In genomic region chr1:43705982-43706597, GRCh38 we compare ENCODE assay signal across 9 cellular contexts. TPM values are rescaled to one million over a fixed set of nuclear protein-coding genes. Genes with fewer than 3 reads are reported as not detected.
DNase-seq lines count a peak whose midpoint lies in the region; ATAC-seq, FAIRE-seq and TF ChIP-seq lines count a peak whose summit lies in the region.
"Had no signal": no experiment of that assay in that cellular context is flagged by ENCODE, and none has a peak within 500 bp of the region (broad histone marks: within the 10 kb centered on the region; RNA-seq: fewer than 3 reads in every experiment).

No MANE protein-coding gene starts in this region.

- WGBS in H1 (ENCODE audit: extremely low coverage in 1 of 2, insufficient coverage in 1 of 2, insufficient read length in 1 of 2, insufficient replicate concordance in 2 of 2, low coverage in 1 of 2, low lambda C conversion rate in 2 of 2, missing lambda C conversion rate in 1 of 2), 2 experiments: 75% methylated on average over 5 of the region's 5 CpGs; no CpG with 5 or more reads in 1 of the 2 experiments
- WGBS in smooth muscle cell (ENCODE audit: low lambda C conversion rate): 72% methylated on average over 5 of the region's 5 CpGs

- no peak overlapping the region for H2BK120ac ChIP-seq in H1 (replicated peaks; ENCODE audit: low read depth, low read length)

- FAIRE-seq in H1 (lab: Jason Lieb, UNC): no peak

- H3K36me3 Mint-ChIP-seq in activated CD8-positive, alpha-beta memory T cell treated with anti-CD3 and anti-CD28 coated beads, Interleukin-2, amount 10 ng/mL, durations not matched to agents 7 days and 5 days: peaks cover 24% of the 10 kb centered on the region

- no peak overlapping the region for H2BK12ac ChIP-seq in H1 (ENCODE audit: low read depth, low read length)

- no peaks in the 10 kb centered on the region for H3K27me3 Mint-ChIP-seq in activated CD8-positive, alpha-beta memory T cell treated with anti-CD3 and anti-CD28 coated beads, Interleukin-2, amount 10 ng/mL, durations not matched to agents 7 days and 5 days

- CTCF ChIA-PET in activated CD8-positive, alpha-beta memory T cell treated with anti-CD3 and anti-CD28 coated beads, Interleukin-2, amount 10 ng/mL, durations not matched to agents 7 days and 5 days (lab: Charles Lee): interaction anchor here (0.6 to 1.7 kb wide), 4 partner anchors 8 to 229 kb away, joined by 3 to 11 read pairs (median 6); no protein-coding TSS in a partner anchor
- CTCF ChIA-PET in H1 (lab: Charles Lee; ENCODE audit: partially characterized antibody): interaction anchor here (0.6 to 3.4 kb wide), 8 partner anchors 19 to 464 kb away, joined by 3 to 19 read pairs (median 4); no protein-coding TSS in a partner anchor

- H3K79me2 ChIP-seq in H1 (ENCODE audit: control insufficient read depth in 1 of 2, insufficient read depth in 2 of 2, low read length in 2 of 2) (no peaks in the 10 kb centered on the region), smooth muscle cell (ENCODE audit: low read depth) (peaks cover 14% of the 10 kb centered on the region)

- H3K4me2 ChIP-seq in H1 (ENCODE audit: insufficient read depth in 1 of 2, low read depth in 2 of 2, low read length in 2 of 2) (peak overlapping the region; percentile 80 to 95), smooth muscle cell (peak overlapping the region; percentile 92)

- H2BK20ac ChIP-seq in H1 (ENCODE audit: low read length): no peak overlapping the region

- H2BK15ac ChIP-seq in H1 (ENCODE audit: low read length): no peak overlapping the region

- peaks cover 18% of the 10 kb centered on the region for H3F3A ChIP-seq in smooth muscle cell (ENCODE audit: low read depth)

- H3K18ac ChIP-seq in H1 (ENCODE audit: extremely low read depth, low read length): no peak overlapping the region

- no peak overlapping the region for H3K23ac ChIP-seq in H1 (ENCODE audit: insufficient read length)

- no peak overlapping the region for H4K5ac ChIP-seq in H1 (ENCODE audit: insufficient read length, low read depth, low read length)

- H3K27me3 ChIP-seq in NT2/D1 (ENCODE audit: insufficient read depth, insufficient read length): no peaks in the 10 kb centered on the region
- no peaks in the 10 kb centered on the region for H3K27me3 ChIP-seq in H1 (replicated peaks in 1 of 4; ENCODE audit: control insufficient read depth in 3 of 4, extremely low read depth in 1 of 4, insufficient read depth in 3 of 4, low read length in 3 of 4)
- no peaks in the 10 kb centered on the region for H3K27me3 ChIP-seq in smooth muscle cell (ENCODE audit: low read depth)

- peak overlapping the region; percentile 59 for H3K27ac Mint-ChIP-seq in activated CD8-positive, alpha-beta memory T cell treated with anti-CD3 and anti-CD28 coated beads, Interleukin-2, amount 10 ng/mL, durations not matched to agents 7 days and 5 days

- H3K79me1 ChIP-seq in H1 (ENCODE audit: low read depth, low read length): peaks cover 2% of the 10 kb centered on the region; the same call in 1 of the 2 replicates

- ATAC-seq in activated CD8-positive, alpha-beta memory T cell treated with anti-CD3 and anti-CD28 coated beads, Interleukin-2, amount 10 ng/mL, durations not matched to agents 7 days and 5 days: no peak

- no peak overlapping the region for H2AK5ac ChIP-seq in H1 (ENCODE audit: low read depth, low read length)

- peaks cover 39% of the 10 kb centered on the region for H3K4me1 Mint-ChIP-seq in activated CD8-positive, alpha-beta memory T cell treated with anti-CD3 and anti-CD28 coated beads, Interleukin-2, amount 10 ng/mL, durations not matched to agents 7 days and 5 days

- H4K8ac ChIP-seq in H1 (ENCODE audit: extremely low read depth, insufficient read depth, low read length): no peak overlapping the region

- TF ChIP-seq CTCF in H1 (IDR thresholded peaks at IDR 0.05; ENCODE audit: control extremely low read depth in 1 of 3, insufficient read depth in 1 of 3, low read depth in 1 of 3, low read length in 3 of 3) (no peak), smooth muscle cell (IDR thresholded peaks at IDR 0.05; ENCODE audit: borderline replicate concordance, insufficient read depth, poor library complexity, severe bottlenecking) (no peak)

- no peak overlapping the region for H3K14ac ChIP-seq in H1 (ENCODE audit: insufficient read length)

- H3K4me1 ChIP-seq in NT2/D1 (ENCODE audit: insufficient read depth, insufficient read length): peaks cover 10% of the 10 kb centered on the region
- H3K4me1 ChIP-seq in H1 (replicated peaks in 1 of 4; ENCODE audit: control insufficient read depth in 3 of 4, insufficient read depth in 4 of 4, low read length in 3 of 4): peaks cover 0 to 6% (median 5%) of the 10 kb centered on the region in 4 experiments; a peak in 6 of 7 replicates
- peaks cover 19% of the 10 kb centered on the region for H3K4me1 ChIP-seq in smooth muscle cell (ENCODE audit: low read depth)

- no peak overlapping the region for H3K56ac ChIP-seq in H1 (replicated peaks; ENCODE audit: insufficient read length, low read depth, low read length)

- H3K36me3 ChIP-seq in NT2/D1 (ENCODE audit: insufficient read depth, insufficient read length, low read length) (peaks cover 72% of the 10 kb centered on the region), H1 (ENCODE audit: control insufficient read depth in 2 of 4, insufficient read depth in 4 of 4, low read length in 3 of 4) (peaks cover 16 to 39% (median 29%) of the 10 kb centered on the region in 4 experiments), smooth muscle cell (ENCODE audit: low read depth) (peaks cover 10% of the 10 kb centered on the region)

- no peak for TF ChIP-seq EP300 in H1 (IDR thresholded peaks at IDR 0.05; ENCODE audit: borderline replicate concordance in 1 of 2, low read depth in 2 of 2, low read length in 2 of 2)

- TF ChIP-seq POLR2A in H1 (IDR thresholded peaks at IDR 0.05; ENCODE audit: control extremely low read depth in 1 of 2, low read depth in 2 of 2, low read length in 2 of 2): no peak; a peak in 1 of 3 replicates

- H3K27ac ChIP-seq in H1 (ENCODE audit: low read depth, low read length) (no peak overlapping the region), smooth muscle cell (ENCODE audit: low read depth) (peak overlapping the region; percentile 42)

- no peaks in the 10 kb centered on the region for H3K9me3 ChIP-seq in NT2/D1 (ENCODE audit: insufficient read depth, low read length)
- no peaks in the 10 kb centered on the region for H3K9me3 ChIP-seq in H1 (ENCODE audit: insufficient read depth in 2 of 2, low read depth in 1 of 2, low read length in 1 of 2)
- no peaks in the 10 kb centered on the region for H3K9me3 ChIP-seq in smooth muscle cell (replicated peaks; ENCODE audit: low read depth)
- H3K9me3 ChIP-seq: prostate gland had no signal

- H2AFZ ChIP-seq in H1 (ENCODE audit: low read length): no peak overlapping the region
- no peak overlapping the region for H2AFZ ChIP-seq in smooth muscle cell (ENCODE audit: low read depth)

- H4K20me1 ChIP-seq in H1 (replicated peaks in 1 of 2; ENCODE audit: control insufficient read depth in 1 of 2, insufficient read depth in 2 of 2, low read length in 2 of 2): peaks cover 0 to 11% of the 10 kb centered on the region in 2 experiments
- peaks cover 9% of the 10 kb centered on the region for H4K20me1 ChIP-seq in smooth muscle cell (ENCODE audit: low read depth)

- POLR2A ChIA-PET in H1 (lab: Charles Lee; ENCODE audit: partially characterized antibody): interaction anchor here (0.6 to 6.3 kb wide), 28 partner anchors 8 to 490 kb away, joined by 3 to 29 read pairs (median 4); partner anchors contain the start of genes KDM4A and SLC6A9

- H3K23me2 ChIP-seq in H1 (ENCODE audit: low read depth, low read length): peaks cover 5% of the 10 kb centered on the region

- H2BK5ac ChIP-seq in H1 (ENCODE audit: low read depth, low read length): no peak overlapping the region

- no peaks in the 10 kb centered on the region for H3K9me3 Mint-ChIP-seq in activated CD8-positive, alpha-beta memory T cell treated with anti-CD3 and anti-CD28 coated beads, Interleukin-2, amount 10 ng/mL, durations not matched to agents 7 days and 5 days (ENCODE audit: low read depth)

- H3K4ac ChIP-seq in H1 (replicated peaks; ENCODE audit: insufficient read length, low read depth, low read length): no peak overlapping the region

- peak overlapping the region; percentile 100 for H3K9ac ChIP-seq in NT2/D1 (ENCODE audit: insufficient read length, low read depth)
- H3K9ac ChIP-seq in H1 (replicated peaks in 1 of 4; ENCODE audit: extremely low read depth in 1 of 4, low read depth in 3 of 4, low read length in 3 of 4): no peak overlapping the region; a peak in 1 of 7 replicates
- H3K9ac ChIP-seq in smooth muscle cell (ENCODE audit: low read depth): peak overlapping the region; percentile 36

- peak overlapping the region; percentile 94 for H3K4me3 ChIP-seq in NT2/D1 (ENCODE audit: insufficient read length, low read depth)
- peak overlapping the region in 3 of 4 experiments; percentile 71 to 91 (median 87); a peak in 4 of 8 replicates for H3K4me3 ChIP-seq in H1 (ENCODE audit: extremely low read depth in 1 of 4, insufficient read depth in 2 of 4, low read depth in 3 of 4, low read length in 4 of 4)
- H3K4me3 ChIP-seq in smooth muscle cell: peak overlapping the region; percentile 88

- TF ChIP-seq RAD21 in H1 (IDR thresholded peaks at IDR 0.05 in 1 of 2, conservative IDR thresholded peaks at IDR 0.05 in 1 of 2; ENCODE audit: low read depth in 2 of 2, low read length in 2 of 2): no peak

- H3K4me3 Mint-ChIP-seq in activated CD8-positive, alpha-beta memory T cell treated with anti-CD3 and anti-CD28 coated beads, Interleukin-2, amount 10 ng/mL, durations not matched to agents 7 days and 5 days: peak overlapping the region; percentile 92

- no peak overlapping the region for H4K91ac ChIP-seq in H1 (replicated peaks; ENCODE audit: insufficient read length, low read length)

- DNase-seq in activated CD8-positive, alpha-beta memory T cell treated with anti-CD3 and anti-CD28 coated beads, Interleukin-2, amount 10 ng/mL, durations not matched to agents 7 days and 5 days: no peak
- DNase-seq in activated CD8-positive, alpha-beta memory T cell treated with anti-CD3 and anti-CD28 coated beads, Interleukin-2, amount 50 U/mL, for 48 hours: no peak
- DNase-seq in NT2/D1 (ENCODE audit: low read depth, low spot score) (no peak), H1 (ENCODE audit: low read depth in 1 of 2, low spot score in 2 of 2) (no peak), smooth muscle cell (lab: John Stamatoyannopoulos, UW; ENCODE audit: unreplicated experiment) (no peak), 8988T (no peak), SIG-M5 (lab: John Stamatoyannopoulos, UW) (no peak)
- no peak for DNase-seq in activated CD4-positive, CD25-positive, alpha-beta regulatory T cell treated with anti-CD3 and anti-CD28 coated beads, Interleukin-2, amount 50 U/mL, for 72 hours

RNA-seq across cellular contexts. Expression of gene ST3GAL3, which starts 1.2 kb away (rescaled TPM):
- 10 to 100 TPM; 18.1 to 26.7 TPM for total RNA-seq in activated CD8-positive, alpha-beta memory T cell treated with anti-CD3 and anti-CD28 coated beads, Interleukin-2, amount 10 ng/mL, durations not matched to agents 7 days and 5 days
- total RNA-seq in H1 (2021; fragmentation: NEBNext Ultra II Directional; extraction: Animal tissue kit (Norgen Biotek cat#: 25700)): 6.5 and 7.0 TPM in 2 replicates
- polyA plus RNA-seq in H1 (2011; rRNA removed): 6.8 and 9.5 TPM in 2 replicates
- 5.7 TPM for polyA plus RNA-seq in H1 (2011; cell fraction: cytosol; rRNA removed)
- 13.1 TPM for polyA plus RNA-seq in H1 (2011; cell fraction: nucleus; rRNA removed)
- 5.3 to 8.7 TPM (median 7.7 TPM) in 4 replicates for polyA plus RNA-seq in H1 (2012, experiment 1 of 2)
- polyA plus RNA-seq in H1 (2012, experiment 2 of 2): 4.9 TPM
- 4.4 TPM for polyA plus RNA-seq in H1 (2013, experiment 1 of 2)
- polyA plus RNA-seq in H1 (2013, experiment 2 of 2): 4.3 TPM
- polyA minus RNA-seq in H1 (2011; rRNA and poly(A)+ RNA removed): 11.9 and 12.2 TPM in 2 replicates
- polyA minus RNA-seq in H1 (2011; cell fraction: cytosol; rRNA and poly(A)+ RNA removed): 3.2 TPM
- 19.0 TPM for polyA minus RNA-seq in H1 (2011; cell fraction: nucleus; rRNA and poly(A)+ RNA removed)
- total RNA-seq in smooth muscle cell: 16.3 and 16.6 TPM in 2 replicates
- polyA plus RNA-seq in smooth muscle cell: 14.2 and 16.0 TPM in 2 replicates

RNA-seq across cellular contexts. Expression of gene KDM4A, which starts 56.1 kb away (rescaled TPM):
- 10 to 100 TPM; 39.8 to 40.1 TPM for total RNA-seq in activated CD8-positive, alpha-beta memory T cell treated with anti-CD3 and anti-CD28 coated beads, Interleukin-2, amount 10 ng/mL, durations not matched to agents 7 days and 5 days
- total RNA-seq in H1 (2021; fragmentation: NEBNext Ultra II Directional; extraction: Animal tissue kit (Norgen Biotek cat#: 25700)): 95.9 and 103 TPM in 2 replicates
- polyA plus RNA-seq in H1 (2011; rRNA removed) (27.8 and 32.8 TPM in 2 replicates), smooth muscle cell (17.8 and 20.6 TPM in 2 replicates)
- polyA plus RNA-seq in H1 (2011; cell fraction: cytosol; rRNA removed): 47.8 TPM
- 45.6 TPM for polyA plus RNA-seq in H1 (2011; cell fraction: nucleus; rRNA removed)
- polyA plus RNA-seq in H1 (2012, experiment 1 of 2): 67.2 to 79.0 TPM (median 73.8 TPM) in 4 replicates
- 9.8 TPM for polyA plus RNA-seq in H1 (2012, experiment 2 of 2)
- 35.3 TPM for polyA plus RNA-seq in H1 (2013, experiment 1 of 2)
- 36.5 TPM for polyA plus RNA-seq in H1 (2013, experiment 2 of 2)
- 71.0 and 97.4 TPM in 2 replicates for polyA minus RNA-seq in H1 (2011; rRNA and poly(A)+ RNA removed)
- 40.3 TPM for polyA minus RNA-seq in H1 (2011; cell fraction: cytosol; rRNA and poly(A)+ RNA removed)
- 47.4 TPM for polyA minus RNA-seq in H1 (2011; cell fraction: nucleus; rRNA and poly(A)+ RNA removed)
- 19.3 and 24.5 TPM in 2 replicates for total RNA-seq in smooth muscle cell

Comparison
In these comparisons a context has a peak if more than half of its experiments do, and no peak if none do; other contexts are left out.
1. H3K9ac ChIP-seq: peak in NT2/D1 (single experiment) and smooth muscle cell (single experiment); none in H1 (0 of 4).
2. Peak in every context shown above with its lines, with median percentiles within 50 percentile points of each other: H3K4me3 ChIP-seq.